Comparison of ENCODE assay signal across 16 cellular contexts in genomic region chr1:178488393-178488792, GRCh38. TPM values are rescaled to one million over a fixed set of nuclear protein-coding genes. Genes with fewer than 3 reads are reported as not detected.
A peak's percentile ranks its signal among the peaks of the same experiment; 100 is the strongest.
DNase-seq lines count a peak whose midpoint lies in the region; ATAC-seq and TF ChIP-seq lines count a peak whose summit lies in the region.
"Had no signal": no experiment of that assay in that cellular context is flagged by ENCODE, and none has a peak within 500 bp of the region (broad histone marks: within the 10 kb centered on the region; RNA-seq: fewer than 3 reads in every experiment).

No MANE protein-coding gene starts in this region.

- no peak overlapping the region for H2AFZ ChIP-seq in osteoblast (ENCODE audit: low read length)

- no peaks in the 10 kb centered on the region for H3K36me3 ChIP-seq in left ventricle myocardium inferior
- no peaks in the 10 kb centered on the region for H3K36me3 ChIP-seq in esophagus muscularis mucosa
- H3K36me3 ChIP-seq in osteoblast (ENCODE audit: insufficient read depth, low read length): no peaks in the 10 kb centered on the region
- no peaks in the 10 kb centered on the region for H3K36me3 ChIP-seq in left lung

- H3K79me2 ChIP-seq in osteoblast (ENCODE audit: insufficient read depth, low read length): no peaks in the 10 kb centered on the region

- no peak for TF ChIP-seq POLR2A in esophagus muscularis mucosa (IDR thresholded peaks at IDR 0.05; ENCODE audit: low read depth)

- TF ChIP-seq EP300 in esophagus muscularis mucosa (IDR thresholded peaks at IDR 0.05): no peak

- CTCF ChIA-PET in GM10248 (lab: Yijun Ruan, JAX): no interaction called here

- H3K9me3 ChIP-seq in left ventricle myocardium inferior (replicated peaks): no peaks in the 10 kb centered on the region
- no peaks in the 10 kb centered on the region for H3K9me3 ChIP-seq in esophagus muscularis mucosa
- no peaks in the 10 kb centered on the region for H3K9me3 ChIP-seq in osteoblast (ENCODE audit: low read depth, low read length)
- H3K9me3 ChIP-seq in left lung: no peaks in the 10 kb centered on the region
- H3K9me3 ChIP-seq: A549, Caco-2 had no signal

- WGBS in esophagus muscularis mucosa: 93% methylated on average over 4 of the region's 4 CpGs

- H4K20me1 ChIP-seq in osteoblast (ENCODE audit: insufficient read depth, low read length): no peaks in the 10 kb centered on the region

- ATAC-seq in left lung (no peak), HG03196 (IDR thresholded peaks at IDR 0.05; ENCODE audit: unreplicated experiment) (no peak)
- ATAC-seq: A549 had no signal

- no peak overlapping the region for H3K4me2 ChIP-seq in osteoblast (ENCODE audit: insufficient read depth, low read length)
- H3K4me2 ChIP-seq: A549 had no signal

- H3K4me1 ChIP-seq in left ventricle myocardium inferior: peaks cover 24% of the 10 kb centered on the region
- peaks cover 5 to 20% (median 18%) of the 10 kb centered on the region in 4 donors for H3K4me1 ChIP-seq in esophagus muscularis mucosa
- peaks cover 4% of the 10 kb centered on the region for H3K4me1 ChIP-seq in osteoblast (ENCODE audit: insufficient read depth, low read length)
- peaks cover 6 to 23% of the 10 kb centered on the region in 2 donors for H3K4me1 ChIP-seq in left lung
- H3K4me1 ChIP-seq: A549, Caco-2 had no signal

- H3K4me3 ChIP-seq in left ventricle myocardium inferior (no peak overlapping the region), esophagus muscularis mucosa (no peak overlapping the region), osteoblast (ENCODE audit: insufficient read depth, low read length) (no peak overlapping the region), left lung (no peak overlapping the region)
- H3K4me3 ChIP-seq: A549 had no signal

- no peak overlapping the region for H3K27ac ChIP-seq in left ventricle myocardium inferior (replicated peaks)
- H3K27ac ChIP-seq in esophagus muscularis mucosa (replicated peaks in 1 of 4): no peak overlapping the region
- no peak overlapping the region for H3K27ac ChIP-seq in osteoblast (ENCODE audit: low read depth, low read length)
- H3K27ac ChIP-seq in left lung: no peak overlapping the region
- H3K27ac ChIP-seq: 22Rv1, A549, C4-2B had no signal

- DNase-seq in cardiac septum (ENCODE audit: low spot score) (peak; percentile 54), left ventricle myocardium inferior (no peak), GM10248 (ENCODE audit: extremely low spot score) (peak; percentile 12), esophagus muscularis mucosa (ENCODE audit: extremely low spot score) (peak; percentile 83), osteoblast (ENCODE audit: insufficient read length, low spot score, missing footprints) (peak; percentile 74), kidney glomerular epithelial cell (lab: John Stamatoyannopoulos, UW) (no peak), left lung (no peak)
- DNase-seq: Caco-2; CD4-positive, alpha-beta T cell; GOT3; H9 had no signal

- POLR2A ChIA-PET in GM10248 (lab: Yijun Ruan, JAX): no interaction called here

- TF ChIP-seq CTCF in left ventricle myocardium inferior (IDR thresholded peaks at IDR 0.05; ENCODE audit: borderline replicate concordance) (no peak), GM10248 (IDR thresholded peaks at IDR 0.05; ENCODE audit: control extremely low read depth, extremely low read depth, low read depth, missing control alignments) (no peak), esophagus muscularis mucosa (IDR thresholded peaks at IDR 0.05) (no peak), osteoblast (IDR thresholded peaks at IDR 0.05; ENCODE audit: extremely low read depth, low read depth, low read length) (no peak), left lung (IDR thresholded peaks at IDR 0.05) (no peak)

- H3K27me3 ChIP-seq in left ventricle myocardium inferior (ENCODE audit: low read depth) (peaks cover 10% of the 10 kb centered on the region), esophagus muscularis mucosa (peaks cover 0 to 19% (median 0%) of the 10 kb centered on the region in 4 donors), osteoblast (ENCODE audit: insufficient read depth, low read length) (no peaks in the 10 kb centered on the region), left lung (peaks cover 0 to 12% of the 10 kb centered on the region in 2 donors)

- intact Hi-C loops in cardiac septum (cut with DNase I): no loop called here
- intact Hi-C loops in left ventricle myocardium inferior (cut with micrococcal nuclease): no loop called here
- intact Hi-C loops in esophagus muscularis mucosa (cut with DNase I): no loop called here
- intact Hi-C loops in left lung (cut with DNase I): no loop called here

RNA-seq across cellular contexts. Expression of gene CLEC20A, which starts 8.4 kb away (rescaled TPM):
- not detected for total RNA-seq in cardiac septum
- not detected for total RNA-seq in left ventricle myocardium inferior
- not detected for total RNA-seq in esophagus muscularis mucosa
- total RNA-seq in osteoblast: under 0.01 TPM in 1 of 2 replicates, not detected in the other
- not detected for total RNA-seq in left lung
- total RNA-seq: Caco-2; CD4-positive, alpha-beta T cell; H9; HT-29 had no signal

RNA-seq across cellular contexts. Expression of gene TEX35, which starts 24.5 kb away (rescaled TPM):
- not detected for total RNA-seq in cardiac septum
- not detected for total RNA-seq in left ventricle myocardium inferior
- not detected for total RNA-seq in esophagus muscularis mucosa
- not detected in 2 replicates for total RNA-seq in osteoblast
- total RNA-seq in left lung: not detected
- total RNA-seq: Caco-2; CD4-positive, alpha-beta T cell; H9; HT-29 had no signal

Comparison
In these comparisons a context has a peak if more than half of its experiments do, and no peak if none do; other contexts are left out.
1. DNase-seq: peak in cardiac septum (single experiment), GM10248 (single experiment), esophagus muscularis mucosa (single experiment) and osteoblast (single experiment); none in left ventricle myocardium inferior (single experiment), kidney glomerular epithelial cell (single experiment) and left lung (0 of 2).